ENCODE assay signal across 26 cellular contexts in genomic region chr1:37630426-37631038, GRCh38. TPM values are rescaled to one million over a fixed set of nuclear protein-coding genes. Genes with fewer than 3 reads are reported as not detected.
DNase-seq lines count a peak whose midpoint lies in the region; ATAC-seq and TF ChIP-seq lines count a peak whose summit lies in the region.
"Had no signal": no experiment of that assay in that cellular context is flagged by ENCODE, and none has a peak within 500 bp of the region (broad histone marks: within the 10 kb centered on the region; RNA-seq: fewer than 3 reads in every experiment).

No MANE protein-coding gene starts in this region.

- no peaks in the 10 kb centered on the region for H3K36me3 ChIP-seq in neural progenitor cell
- H3K36me3 ChIP-seq: SJCRH30 had no signal

- peaks cover 2% of the 10 kb centered on the region for H3K9me3 Mint-ChIP-seq in neural progenitor cell
- H3K9me3 Mint-ChIP-seq in activated CD4-positive, alpha-beta T cell treated with anti-CD3 and anti-CD28 coated beads for 36 hours (ENCODE audit: low read depth): no peaks in the 10 kb centered on the region

- H3K9me3 ChIP-seq in neural progenitor cell (ENCODE audit: low read depth): no peaks in the 10 kb centered on the region
- H3K9me3 ChIP-seq: Caco-2, SJCRH30 had no signal

- no peak for ATAC-seq in activated CD4-positive, alpha-beta T cell treated with anti-CD3 and anti-CD28 coated beads for 36 hours
- ATAC-seq in HG03196 (IDR thresholded peaks at IDR 0.05; ENCODE audit: unreplicated experiment): no peak
- ATAC-seq: HepG2, PC-3, Right ventricle myocardium inferior, SK-N-SH treated with all-trans-retinoic acid at 6 μM for 48 hours had no signal

- H3K4me1 ChIP-seq in neural progenitor cell: peaks cover 69% of the 10 kb centered on the region
- H3K4me1 ChIP-seq: SJCRH30 had no signal

- H3K27ac Mint-ChIP-seq in neural progenitor cell: peak overlapping the region; percentile 96
- H3K27ac Mint-ChIP-seq in activated CD4-positive, alpha-beta T cell treated with anti-CD3 and anti-CD28 coated beads for 36 hours: no peak overlapping the region
- H3K27ac Mint-ChIP-seq: CD4-positive, alpha-beta memory T cell had no signal

- peaks cover 57% of the 10 kb centered on the region for H3F3A ChIP-seq in neural progenitor cell (ENCODE audit: low read depth)

- H3K4me2 ChIP-seq in neural progenitor cell: peak overlapping the region; percentile 67

- peak; percentile 21 for DNase-seq in RPMI8226
- peak; percentile 90 for DNase-seq in ecto neural progenitor cell (ENCODE audit: low spot score)
- peak; percentile 95 for DNase-seq in neural progenitor cell (ENCODE audit: low spot score)
- DNase-seq in activated CD4-positive, alpha-beta T cell treated with anti-CD3 and anti-CD28 coated beads for 36 hours: no peak
- no peak for DNase-seq in SW480 (ENCODE audit: low spot score)
- DNase-seq in DMS153 treated with DMSO at 0.1 percent for 48 hours (lab: John Stamatoyannopoulos, UW; ENCODE audit: unreplicated experiment): no peak
- DNase-seq: C1 segment of cervical spinal cord; Caco-2; CD4-positive, alpha-beta memory T cell; EL; GM23248; HCEC 1CT; Kasumi-1; NCI-H2029; NCI-H446 treated with DMSO at 0.1 percent for 48 hours; NCI-H526; NK-92 treated with Interleukin-12 subunit alpha and Interleukin-12 subunit beta, amount 100 ng/mL, for 24 hours; PC-3 had no signal

- no peak for TF ChIP-seq CTCF in neural progenitor cell (IDR thresholded peaks at IDR 0.05)

- H3K4me1 Mint-ChIP-seq in neural progenitor cell: peaks cover 77% of the 10 kb centered on the region
- peaks cover 6% of the 10 kb centered on the region for H3K4me1 Mint-ChIP-seq in activated CD4-positive, alpha-beta T cell treated with anti-CD3 and anti-CD28 coated beads for 36 hours

- peaks cover 46% of the 10 kb centered on the region for H3K27me3 Mint-ChIP-seq in neural progenitor cell (ENCODE audit: insufficient read depth, low read depth)
- H3K27me3 Mint-ChIP-seq in activated CD4-positive, alpha-beta T cell treated with anti-CD3 and anti-CD28 coated beads for 36 hours: peaks cover 58% of the 10 kb centered on the region

- H3K27ac ChIP-seq in neural progenitor cell: no peak overlapping the region
- H3K27ac ChIP-seq: GM23248, SJCRH30 had no signal

- H3K4me3 ChIP-seq in neural progenitor cell: peak overlapping the region; percentile 21
- H3K4me3 ChIP-seq: GM23248, SJCRH30 had no signal

- CTCF ChIA-PET in activated CD4-positive, alpha-beta T cell treated with anti-CD3 and anti-CD28 coated beads for 36 hours (lab: Charles Lee): interaction anchor here (0.5 to 1.0 kb wide), 3 partner anchors 27 to 1642 kb away, joined by 3 read pairs; no protein-coding TSS in a partner anchor

- H3K27me3 ChIP-seq in neural progenitor cell: peaks cover 100% of the 10 kb centered on the region

- no peak overlapping the region for H2AFZ ChIP-seq in neural progenitor cell (replicated peaks)
- H2AFZ ChIP-seq: GM23248 had no signal

- H3K4me3 Mint-ChIP-seq in neural progenitor cell: peak overlapping the region; percentile 82
- H3K4me3 Mint-ChIP-seq in activated CD4-positive, alpha-beta T cell treated with anti-CD3 and anti-CD28 coated beads for 36 hours: no peak overlapping the region

- POLR2A ChIA-PET in activated CD4-positive, alpha-beta T cell treated with anti-CD3 and anti-CD28 coated beads for 36 hours (lab: Charles Lee): no interaction called here

- H3K79me2 ChIP-seq in neural progenitor cell (ENCODE audit: low read depth): no peaks in the 10 kb centered on the region

- no peak overlapping the region for H3K9ac ChIP-seq in neural progenitor cell
- H3K9ac ChIP-seq: GM23248 had no signal

- peaks cover 14% of the 10 kb centered on the region for H3K36me3 Mint-ChIP-seq in neural progenitor cell
- H3K36me3 Mint-ChIP-seq in activated CD4-positive, alpha-beta T cell treated with anti-CD3 and anti-CD28 coated beads for 36 hours (ENCODE audit: low read depth): no peaks in the 10 kb centered on the region
- H3K36me3 Mint-ChIP-seq: CD4-positive, alpha-beta memory T cell had no signal

- intact Hi-C loops in activated CD4-positive, alpha-beta T cell treated with anti-CD3 and anti-CD28 coated beads for 36 hours (cut with DNase I, micrococcal nuclease): loop anchor here in 1 of 2 experiments (10.0 kb wide), 1 partner anchor 596 kb away; the partner anchor contains the start of gene GRIK3

- H4K20me1 ChIP-seq in neural progenitor cell (ENCODE audit: low read depth): peaks cover 54% of the 10 kb centered on the region

RNA-seq across cellular contexts. Expression of gene RSPO1, which starts 4.2 kb away (rescaled TPM):
- total RNA-seq in neural progenitor cell (ENCODE audit: low replicate concordance): 0.67 and 0.93 TPM in 2 replicates
- not detected for total RNA-seq in activated CD4-positive, alpha-beta T cell treated with anti-CD3 and anti-CD28 coated beads for 36 hours
- total RNA-seq: A673; Caco-2; CD4-positive, alpha-beta memory T cell; HepG2; HT1080; M059J; PC-3; Right ventricle myocardium inferior; SJCRH30 had no signal

RNA-seq across cellular contexts. Expression of gene GNL2, which starts 34.8 kb away (rescaled TPM):
- total RNA-seq in neural progenitor cell (ENCODE audit: low replicate concordance): 48.9 and 67.1 TPM in 2 replicates
- total RNA-seq in activated CD4-positive, alpha-beta T cell treated with anti-CD3 and anti-CD28 coated beads for 36 hours: 10 to 100 TPM; 82.3 to 98.8 TPM

Comparison
In these comparisons a context has a peak if more than half of its experiments do, and no peak if none do; other contexts are left out.
1. DNase-seq: peak in RPMI8226 (single experiment), ecto neural progenitor cell (single experiment) and neural progenitor cell (single experiment); none in activated CD4-positive, alpha-beta T cell treated with anti-CD3 and anti-CD28 coated beads for 36 hours (single experiment), SW480 (single experiment) and DMS153 treated with DMSO at 0.1 percent for 48 hours (single experiment).